8 cellular contexts compared by ENCODE assay signal in genomic region chr3:150495563-150496168, GRCh38. TPM values are rescaled to one million over a fixed set of nuclear protein-coding genes. Genes with fewer than 3 reads are reported as not detected.
DNase-seq lines count a peak whose midpoint lies in the region; ATAC-seq, FAIRE-seq and TF ChIP-seq lines count a peak whose summit lies in the region.

No MANE protein-coding gene starts in this region.

- WGBS in pancreas, 2 donors, result 0 to 4% methylated on average over 2 of the region's 2 CpGs

- peak; percentile 85 for FAIRE-seq in pancreas (lab: Jason Lieb, UNC)

- H3K27me3 ChIP-seq in pancreas, result no peaks in the 10 kb centered on the region
- H3K27me3 ChIP-seq in MG63, result no peaks in the 10 kb centered on the region

- no peak overlapping the region for H3K27ac ChIP-seq in pancreas

- H3K9me3 ChIP-seq in pancreas (no peaks in the 10 kb centered on the region), MG63 (peaks cover 10% of the 10 kb centered on the region)

- H3K36me3 ChIP-seq in pancreas (no peaks in the 10 kb centered on the region), MG63 (peaks cover 10% of the 10 kb centered on the region)

- H3K4me3 ChIP-seq in fibroblast of pulmonary artery (replicated peaks; ENCODE audit: low read depth, low read length) (no peak overlapping the region), pancreas (no peak overlapping the region), MG63 (no peak overlapping the region)

- TF ChIP-seq CTCF in fibroblast of pulmonary artery (IDR thresholded peaks at IDR 0.05; ENCODE audit: low read length, missing control alignments) (peak; percentile 71), pancreas (IDR thresholded peaks at IDR 0.05) (peak; percentile 34 to 79 (median 60))

- intact Hi-C loops in pancreas (cut with DNase I), result loop anchor here in 2 of 3 donors (5.0 to 10.0 kb wide), 4 partner anchors 81 to 271 kb away; no protein-coding TSS in a partner anchor

- H3K4me1 ChIP-seq in pancreas, result peaks cover 0 to 4% (median 0%) of the 10 kb centered on the region in 3 donors

- DNase-seq in activated gamma-delta T cell treated with Interleukin-2 at 50 U/mL for 16 hours (peak; percentile 18), activated gamma-delta T cell (lab: John Stamatoyannopoulos, UW) (no peak), NCI-H1105 (lab: John Stamatoyannopoulos, UW) (peak; percentile 58), SKM-1 treated with dmso at 0.1 percent for 144 hours (lab: John Stamatoyannopoulos, UW; ENCODE audit: unreplicated experiment) (peak; percentile 54), fibroblast of pulmonary artery (ENCODE audit: low read depth) (peak; percentile 77), pancreas (no peak), MG63 (no peak)

- ATAC-seq in pancreas (peak in 3 of 4 donors; percentile 76 to 87 (median 84)), GM21717 (IDR thresholded peaks at IDR 0.05; ENCODE audit: unreplicated experiment) (no peak)

RNA-seq across cellular contexts. Expression of gene SERP1, which starts 50.6 kb away (rescaled TPM):
- total RNA-seq in pancreas, result 100 to 1,000 TPM; 113 to 197 (median 156) TPM
- polyA plus RNA-seq in pancreas, result 10 to 100 TPM; 69.2 to 70.7 TPM
- total RNA-seq in MG63 (2014; rRNA removed; shearing (Covaris generic); ENCODE audit: low replicate concordance), result 160 and 180 TPM in 2 replicates

RNA-seq across cellular contexts. Expression of gene EIF2A, which starts 50.9 kb away (rescaled TPM):
- 10 to 100 TPM; 51.6 to 89.1 (median 63.9) TPM for total RNA-seq in pancreas
- polyA plus RNA-seq in pancreas, result 10 to 100 TPM; 46.4 to 67.2 TPM
- 208 and 305 TPM in 2 replicates for total RNA-seq in MG63 (2014; rRNA removed; shearing (Covaris generic); ENCODE audit: low replicate concordance)

Comparison
In these comparisons a context has a peak if more than half of its experiments do, and no peak if none do; other contexts are left out.
1. DNase-seq: peak in activated gamma-delta T cell treated with Interleukin-2 at 50 U/mL for 16 hours (single experiment), NCI-H1105 (single experiment), SKM-1 treated with dmso at 0.1 percent for 144 hours (single experiment) and fibroblast of pulmonary artery (single experiment); none in activated gamma-delta T cell (single experiment), pancreas (0 of 6) and MG63 (single experiment).